ENCODE assay signal across 13 cellular contexts in genomic region chr17:74790206-74791066, GRCh38. TPM values are rescaled to one million over a fixed set of nuclear protein-coding genes. Genes with fewer than 3 reads are reported as not detected.
A peak's percentile ranks its signal among the peaks of the same experiment; 100 is the strongest.
DNase-seq lines count a peak whose midpoint lies in the region; ATAC-seq and TF ChIP-seq lines count a peak whose summit lies in the region.
"Had no signal": no experiment of that assay in that cellular context is flagged by ENCODE, and none has a peak within 500 bp of the region (broad histone marks: within the 10 kb centered on the region; RNA-seq: fewer than 3 reads in every experiment).

No MANE protein-coding gene starts in this region.

- no peaks in the 10 kb centered on the region for H3K9me3 ChIP-seq in CD4-positive, alpha-beta T cell (ENCODE audit: control insufficient read depth, low read length)
- H3K9me3 ChIP-seq in IMR-90 (ENCODE audit: control insufficient read depth, insufficient read depth, low read length) (no peaks in the 10 kb centered on the region), left lung (no peaks in the 10 kb centered on the region)
- H3K9me3 ChIP-seq: breast epithelium had no signal

- intact Hi-C loops in CD4-positive, alpha-beta T cell (cut with DNase I, micrococcal nuclease) = loop anchor here (1.0 to 10.0 kb wide), 5 partner anchors 14 to 174 kb away; partner anchors contain the start of gene NAT9 (in 1 of the 2)
- intact Hi-C loops in IMR-90 (cut with micrococcal nuclease) = loop anchor here (1.0 kb wide), 2 partner anchors 75 to 168 kb away; no protein-coding TSS in a partner anchor
- intact Hi-C loops in activated CD4-positive, alpha-beta memory T cell treated with anti-CD3 and anti-CD28 coated beads for 36 hours (cut with micrococcal nuclease) = loop anchor here (1.0 to 5.0 kb wide), 4 partner anchors 10 to 167 kb away; partner anchors contain the start of gene NAT9
- intact Hi-C loops in left lung (cut with DNase I) = loop anchor here in 1 of 2 donors (5.0 kb wide), 1 partner anchor 72 kb away; no protein-coding TSS in a partner anchor

- CTCF ChIA-PET in CD4-positive, alpha-beta T cell (lab: Charles Lee) = interaction anchor here (0.7 to 2.1 kb wide), 12 partner anchors 9 to 133 kb away, joined by 3 to 16 read pairs (median 4); a partner anchor contains a TSS
- CTCF ChIA-PET in IMR-90 (lab: Yijun Ruan, JAX) = interaction anchor here (0.5 to 1.7 kb wide), 9 partner anchors 45 to 195 kb away, joined by 3 to 10 read pairs (median 3); partner anchors contain the start of gene GRIN2C
- CTCF ChIA-PET in activated CD4-positive, alpha-beta memory T cell treated with anti-CD3 and anti-CD28 coated beads for 36 hours (lab: Charles Lee) = interaction anchor here (0.6 to 4.6 kb wide), 50 partner anchors 10 to 1197 kb away, joined by 3 to 60 read pairs (median 6); partner anchors contain the start of genes FDXR, GRIN2C, MRPL58 and NAT9

- no peak overlapping the region for H2AK5ac ChIP-seq in IMR-90 (ENCODE audit: low read depth, low read length)

- no peak for ATAC-seq in CD4-positive, alpha-beta T cell (ENCODE audit: poor library complexity)
- ATAC-seq in IMR-90 (ENCODE audit: low read depth) = no peak
- peak; percentile 35 for ATAC-seq in left lung
- ATAC-seq in HG03139 (IDR thresholded peaks at IDR 0.05; ENCODE audit: unreplicated experiment) = no peak
- no peak for ATAC-seq in HG02642 (IDR thresholded peaks at IDR 0.05; ENCODE audit: poor library complexity, unreplicated experiment)

- H3K36me3 Mint-ChIP-seq in CD4-positive, alpha-beta T cell (ENCODE audit: low read depth) = peaks cover 63% of the 10 kb centered on the region
- peaks cover 22% of the 10 kb centered on the region for H3K36me3 Mint-ChIP-seq in activated CD4-positive, alpha-beta memory T cell treated with anti-CD3 and anti-CD28 coated beads for 36 hours

- peak overlapping the region; percentile 51 for H2AK9ac ChIP-seq in IMR-90 (replicated peaks; ENCODE audit: low read depth, low read length, poor library complexity)

- H3K9me1 ChIP-seq in IMR-90 (ENCODE audit: insufficient read depth, low read length) = no peaks in the 10 kb centered on the region

- H2BK120ac ChIP-seq in IMR-90 (ENCODE audit: low read depth, low read length) = no peak overlapping the region

- TF ChIP-seq RAD21 in IMR-90 (IDR thresholded peaks at IDR 0.05; ENCODE audit: low read length) = no peak

- dilution Hi-C loops in IMR-90 (cut with HindIII; ENCODE audit: low sequenced_read_pairs, unreplicated experiment) = no loop called here

- H3K4me2 ChIP-seq in IMR-90 (ENCODE audit: low read depth, low read length) = no peak overlapping the region

- H3K4ac ChIP-seq in IMR-90 (ENCODE audit: low read depth, low read length) = no peak overlapping the region

- no peaks in the 10 kb centered on the region; the same call in none of the 2 replicates for H4K20me1 ChIP-seq in IMR-90 (ENCODE audit: insufficient read depth, low read length)

- no peak overlapping the region for H3K14ac ChIP-seq in IMR-90 (replicated peaks; ENCODE audit: low read depth, low read length)

- H3K4me1 ChIP-seq in IMR-90 (ENCODE audit: control insufficient read depth, insufficient read depth, low read length) (no peaks in the 10 kb centered on the region), left lung (peaks cover 0 to 31% of the 10 kb centered on the region in 2 donors)
- H3K4me1 ChIP-seq: breast epithelium had no signal

- H4K8ac ChIP-seq in IMR-90 (ENCODE audit: low read depth in 2 of 2, low read length in 2 of 2) = no peak overlapping the region

- H2BK5ac ChIP-seq in IMR-90 (ENCODE audit: low read depth, low read length, poor library complexity, severe bottlenecking) = no peak overlapping the region

- DNase-seq in CD4-positive, alpha-beta T cell = no peak
- DNase-seq in IMR-90 = no peak
- no peak for DNase-seq in activated CD4-positive, alpha-beta memory T cell treated with anti-CD3 and anti-CD28 coated beads for 36 hours
- DNase-seq in left lung = no peak
- DNase-seq in NCI-H2029 (lab: John Stamatoyannopoulos, UW) = no peak
- DNase-seq: activated gamma-delta T cell treated with Interleukin-2 at 50 U/mL for 16 hours; stimulated activated CD4-positive, alpha-beta T cell treated with anti-CD3 and anti-CD28 coated beads, Interleukin-4, amount 100 ng/mL, for 1 hour; stimulated activated CD8-positive, alpha-beta memory T cell treated with anti-CD3 and anti-CD28 coated beads, Interleukin-4, amount 100 ng/mL, for 48 hours had no signal

- peaks cover 30% of the 10 kb centered on the region for H3K36me3 ChIP-seq in IMR-90 (ENCODE audit: control insufficient read depth, insufficient read depth, low read length)
- H3K36me3 ChIP-seq in left lung = peaks cover 0 to 76% of the 10 kb centered on the region in 2 donors
- H3K36me3 ChIP-seq: breast epithelium had no signal

- H3K27me3 Mint-ChIP-seq in CD4-positive, alpha-beta T cell = no peaks in the 10 kb centered on the region
- H3K27me3 Mint-ChIP-seq in activated CD4-positive, alpha-beta memory T cell treated with anti-CD3 and anti-CD28 coated beads for 36 hours = no peaks in the 10 kb centered on the region
- H3K27me3 Mint-ChIP-seq: CD4-positive, CD25-positive, alpha-beta regulatory T cell had no signal

- H3K27ac ChIP-seq in CD4-positive, alpha-beta T cell (ENCODE audit: low read depth, low read length) = peak overlapping the region; percentile 30
- no peak overlapping the region for H3K27ac ChIP-seq in IMR-90 (ENCODE audit: insufficient read depth, low read length)
- no peak overlapping the region for H3K27ac ChIP-seq in left lung
- H3K27ac ChIP-seq: breast epithelium had no signal

- no peak overlapping the region for H3K56ac ChIP-seq in IMR-90 (ENCODE audit: extremely low read depth, insufficient read depth, low read length)

- in situ Hi-C loops in IMR-90 (cut with MboI; ENCODE audit: low sequenced_read_pairs) = loop anchor here (5.0 kb wide), 1 partner anchor 77 kb away; no protein-coding TSS in a partner anchor

- H4K91ac ChIP-seq in IMR-90 (ENCODE audit: insufficient read depth, low read depth, low read length) = no peak overlapping the region

- no peak overlapping the region for H3K9ac ChIP-seq in IMR-90 (ENCODE audit: low read depth, low read length)

- H3K27ac Mint-ChIP-seq in CD4-positive, alpha-beta T cell = peak overlapping the region; percentile 74
- H3K27ac Mint-ChIP-seq in activated CD4-positive, alpha-beta memory T cell treated with anti-CD3 and anti-CD28 coated beads for 36 hours = peak overlapping the region; percentile 57

- H3K4me3 ChIP-seq in IMR-90 (ENCODE audit: insufficient read depth, low read depth, low read length) = no peak overlapping the region
- H3K4me3 ChIP-seq in left lung = no peak overlapping the region
- H3K4me3 ChIP-seq: breast epithelium had no signal

- POLR2A ChIA-PET in CD4-positive, alpha-beta T cell (lab: Charles Lee) = interaction anchor here (0.6 to 4.1 kb wide), 8 partner anchors 11 to 131 kb away, joined by 3 to 24 read pairs (median 4); partner anchors contain the start of genes NAT9 and RAB37
- POLR2A ChIA-PET in IMR-90 (lab: Charles Lee; ENCODE audit: unreplicated experiment) = no interaction called here
- POLR2A ChIA-PET in activated CD4-positive, alpha-beta memory T cell treated with anti-CD3 and anti-CD28 coated beads for 36 hours (lab: Charles Lee) = interaction anchor here (1.4 kb wide), 1 partner anchor 10 kb away, joined by 3 read pairs; no protein-coding TSS in a partner anchor

- no peak overlapping the region for H2BK15ac ChIP-seq in IMR-90 (ENCODE audit: low read depth, low read length)

- no peak overlapping the region for H3K23ac ChIP-seq in IMR-90 (ENCODE audit: low read depth, low read length)

- WGBS in IMR-90 (ENCODE audit: extremely low coverage in 2 of 2, insufficient read length in 1 of 2), 2 experiments = 100% methylated on average over 1 of the region's 20 CpGs; no CpG with 5 or more reads in 1 of the 2 experiments

- no peaks in the 10 kb centered on the region for H3K79me1 ChIP-seq in IMR-90 (ENCODE audit: low read depth in 1 of 2, low read length in 2 of 2)

- no peak overlapping the region for H2BK20ac ChIP-seq in IMR-90 (ENCODE audit: low read depth, low read length)

- H4K5ac ChIP-seq in IMR-90 (ENCODE audit: low read depth, low read length) = no peak overlapping the region

- no peaks in the 10 kb centered on the region for H3K27me3 ChIP-seq in CD4-positive, alpha-beta T cell (ENCODE audit: control insufficient read depth, insufficient read depth, low read length)
- H3K27me3 ChIP-seq in IMR-90 (ENCODE audit: control insufficient read depth, insufficient read depth, low read length) (no peaks in the 10 kb centered on the region), left lung (no peaks in the 10 kb centered on the region)
- H3K27me3 ChIP-seq: breast epithelium had no signal

- H3K4me1 Mint-ChIP-seq in CD4-positive, alpha-beta T cell (ENCODE audit: low read depth) = peaks cover 38% of the 10 kb centered on the region
- H3K4me1 Mint-ChIP-seq in activated CD4-positive, alpha-beta memory T cell treated with anti-CD3 and anti-CD28 coated beads for 36 hours (ENCODE audit: low read depth) = peaks cover 31% of the 10 kb centered on the region

- TF ChIP-seq POLR2A in IMR-90 (IDR thresholded peaks at IDR 0.05; ENCODE audit: low read depth, low read length) = no peak

- H3K9me3 Mint-ChIP-seq in CD4-positive, alpha-beta T cell = no peaks in the 10 kb centered on the region
- no peaks in the 10 kb centered on the region for H3K9me3 Mint-ChIP-seq in activated CD4-positive, alpha-beta memory T cell treated with anti-CD3 and anti-CD28 coated beads for 36 hours
- H3K9me3 Mint-ChIP-seq: CD4-positive, CD25-positive, alpha-beta regulatory T cell had no signal

- H2AFZ ChIP-seq in IMR-90 (replicated peaks; ENCODE audit: low read length, poor library complexity) = no peak overlapping the region

- TF ChIP-seq CTCF in CD4-positive, alpha-beta T cell (IDR thresholded peaks at IDR 0.05) = no peak
- TF ChIP-seq CTCF in IMR-90 (conservative IDR thresholded peaks at IDR 0.05; ENCODE audit: low read depth, low read length) (no peak), left lung (IDR thresholded peaks at IDR 0.05) (no peak)

- H3K4me3 Mint-ChIP-seq in CD4-positive, alpha-beta T cell = no peak overlapping the region
- H3K4me3 Mint-ChIP-seq in activated CD4-positive, alpha-beta memory T cell treated with anti-CD3 and anti-CD28 coated beads for 36 hours = no peak overlapping the region

- no TSS peak for BruUV-seq in IMR-90 (replicated peaks; lab: Mats Ljungman, UMichigan)

- H3K18ac ChIP-seq in IMR-90 (ENCODE audit: low read depth, low read length) = no peak overlapping the region

RNA-seq across cellular contexts. Expression of gene NAT9, which starts 14.3 kb away (rescaled TPM):
- 10 to 100 TPM; 34.6 to 38.2 TPM for total RNA-seq in CD4-positive, alpha-beta T cell
- 25.8 and 48.9 TPM in 2 replicates for total RNA-seq in IMR-90 (2012; rRNA removed)
- polyA plus RNA-seq in IMR-90 (2012; rRNA removed) = 60.7 and 62.0 TPM in 2 replicates
- polyA plus RNA-seq in IMR-90 (2012; cell fraction: cytosol; rRNA removed) = 37.4 and 41.6 TPM in 2 replicates
- 399 and 532 TPM in 2 replicates for polyA plus RNA-seq in IMR-90 (2012; cell fraction: nucleus; rRNA removed; ENCODE audit: low replicate concordance)
- 10 to 100 TPM; 42.9 to 46.9 TPM for total RNA-seq in activated CD4-positive, alpha-beta memory T cell treated with anti-CD3 and anti-CD28 coated beads for 36 hours
- 10 to 100 TPM; 42.8 to 45.8 TPM for total RNA-seq in left lung

RNA-seq across cellular contexts. Expression of gene NHERF1, which starts 42.0 kb away (rescaled TPM):
- total RNA-seq in CD4-positive, alpha-beta T cell = 10 to 100 TPM; 68.4 to 72.4 TPM
- 3.3 and 3.8 TPM in 2 replicates for total RNA-seq in IMR-90 (2012; rRNA removed)
- 11.8 and 14.5 TPM in 2 replicates for polyA plus RNA-seq in IMR-90 (2012; rRNA removed)
- polyA plus RNA-seq in IMR-90 (2012; cell fraction: cytosol; rRNA removed) = 12.1 and 16.9 TPM in 2 replicates
- 8.0 and 9.1 TPM in 2 replicates for polyA plus RNA-seq in IMR-90 (2012; cell fraction: nucleus; rRNA removed; ENCODE audit: low replicate concordance)
- 100 to 1,000 TPM; 136 TPM for total RNA-seq in activated CD4-positive, alpha-beta memory T cell treated with anti-CD3 and anti-CD28 coated beads for 36 hours
- total RNA-seq in left lung = 10 to 100 TPM; 25.5 to 37.5 TPM

RNA-seq across cellular contexts. Expression of gene RAB37, which starts 53.4 kb away (rescaled TPM):
- 10 to 100 TPM; 19.0 to 21.1 TPM for total RNA-seq in CD4-positive, alpha-beta T cell
- not detected in 2 replicates for total RNA-seq in IMR-90 (2012; rRNA removed)
- 0.19 TPM in 1 of 2 replicates, not detected in the other for polyA plus RNA-seq in IMR-90 (2012; rRNA removed)
- polyA plus RNA-seq in IMR-90 (2012; cell fraction: cytosol; rRNA removed) = 0.09 and 0.10 TPM in 2 replicates
- 0.12 and 0.16 TPM in 2 replicates for polyA plus RNA-seq in IMR-90 (2012; cell fraction: nucleus; rRNA removed; ENCODE audit: low replicate concordance)
- 1 to 10 TPM; 6.5 to 7.0 TPM for total RNA-seq in activated CD4-positive, alpha-beta memory T cell treated with anti-CD3 and anti-CD28 coated beads for 36 hours
- total RNA-seq in left lung = 1 to 10 TPM; 3.2 to 4.8 TPM
- total RNA-seq: osteocyte had no signal
